In the genomic region with DNA sequence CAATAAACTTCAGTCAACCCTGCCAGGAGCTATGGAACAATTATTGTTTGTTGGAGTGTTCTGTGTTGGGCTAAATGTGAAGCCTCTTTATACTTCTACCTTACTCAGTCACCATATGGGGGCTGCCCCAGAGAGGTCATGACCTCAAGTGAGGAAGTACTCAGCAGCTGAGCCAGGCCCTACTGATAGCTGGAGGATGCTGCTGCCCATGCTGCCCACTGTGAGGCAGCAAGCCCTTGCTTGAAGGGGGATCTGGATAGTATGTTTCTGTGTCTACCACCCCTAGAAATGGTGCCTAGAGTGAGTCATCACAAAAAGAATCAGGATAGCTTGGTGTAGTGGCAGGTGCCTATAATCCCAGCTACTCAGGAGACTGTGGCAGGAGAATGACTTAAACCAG, we compare ENCODE assay signal across 13 cellular contexts. TPM values are rescaled to one million over a fixed set of nuclear protein-coding genes. Genes with fewer than 3 reads are reported as not detected.
A peak's percentile ranks its signal among the peaks of the same experiment; 100 is the strongest.
DNase-seq lines count a peak whose midpoint lies in the region; ATAC-seq and TF ChIP-seq lines count a peak whose summit lies in the region.
"Had no signal": no experiment of that assay in that cellular context is flagged by ENCODE, and none has a peak within 500 bp of the region (broad histone marks: within the 10 kb centered on the region; RNA-seq: fewer than 3 reads in every experiment).

No MANE protein-coding gene starts in this region.

- H2AK5ac ChIP-seq in H9 (ENCODE audit: insufficient read length, low read length): no peak overlapping the region

- H2BK5ac ChIP-seq in H9 (ENCODE audit: insufficient read length, low read length): no peak overlapping the region

- H2BK20ac ChIP-seq in H9 (ENCODE audit: low read depth, low read length, poor library complexity, severe bottlenecking): no peak overlapping the region

- H2BK12ac ChIP-seq in H9 (ENCODE audit: insufficient read length, low read depth, low read length): no peak overlapping the region

- H3K18ac ChIP-seq in H9 (ENCODE audit: insufficient read length, low read depth, low read length): no peak overlapping the region

- peak; percentile 61 for ATAC-seq in stimulated activated effector memory CD8-positive, alpha-beta T cell treated with anti-CD3 and anti-CD28 coated beads, Interleukin-12 subunit alpha, Interleukin-12 subunit beta, amount 100 ng/mL, for 72 hours
- no peak for ATAC-seq in SK-N-SH treated with all-trans-retinoic acid at 6 μM for 48 hours
- ATAC-seq in heart left ventricle: no peak

- H4K91ac ChIP-seq in H9 (ENCODE audit: insufficient read length, low read depth, low read length): no peak overlapping the region

- no peak overlapping the region for H3K9ac ChIP-seq in H9 (ENCODE audit: extremely low read depth, insufficient read length, low read length)

- no peak overlapping the region for H3K4ac ChIP-seq in H9 (ENCODE audit: low read depth, low read length)

- no peak overlapping the region for H4K5ac ChIP-seq in H9 (ENCODE audit: insufficient read length, low read depth, low read length)

- H3K79me2 ChIP-seq in H9 (ENCODE audit: insufficient read depth, low read length): peaks cover 4% of the 10 kb centered on the region; the same call in 1 of the 2 replicates

- H3K36me3 ChIP-seq in heart left ventricle: no peaks in the 10 kb centered on the region

- no peak overlapping the region for H3K27ac ChIP-seq in H9 (ENCODE audit: insufficient read length, low read depth, low read length)
- H3K27ac ChIP-seq in heart left ventricle: no peak overlapping the region

- no peaks in the 10 kb centered on the region for H3K79me1 ChIP-seq in H9 (ENCODE audit: insufficient read depth, low read depth, low read length, poor library complexity, severe bottlenecking)

- H3K27ac Mint-ChIP-seq in H9: 0 out of 7 replicates have a peak overlapping the region, but pooled peaks of 1 of the 3 experiments have one; percentile 23
- H3K27ac Mint-ChIP-seq in stimulated activated effector memory CD8-positive, alpha-beta T cell treated with anti-CD3 and anti-CD28 coated beads, Interleukin-12 subunit alpha, Interleukin-12 subunit beta, amount 100 ng/mL, for 72 hours: peak overlapping the region; percentile 78

- H3K14ac ChIP-seq in H9 (ENCODE audit: insufficient read depth, low read length): no peak overlapping the region

- H3K27me3 ChIP-seq in H9 (ENCODE audit: insufficient read depth, low read length) (no peaks in the 10 kb centered on the region), heart left ventricle (no peaks in the 10 kb centered on the region)

- no peaks in the 10 kb centered on the region for H3K4me1 ChIP-seq in H9 (ENCODE audit: insufficient read depth, low read length)
- peaks cover 0 to 25% (median 5%) of the 10 kb centered on the region in 12 donors for H3K4me1 ChIP-seq in heart left ventricle

- H3K23me2 ChIP-seq in H9 (ENCODE audit: insufficient read length, low read depth, low read length, poor library complexity, severe bottlenecking): peaks cover under 1% of the 10 kb centered on the region

- peaks cover 1% of the 10 kb centered on the region; the same call in 1 of the 2 replicates for H3K27me3 Mint-ChIP-seq in H9 (ENCODE audit: low read depth)

- H3K56ac ChIP-seq in H9 (ENCODE audit: insufficient read length, low read depth, low read length): no peak overlapping the region

- peaks cover 39 to 41% of the 10 kb centered on the region in 2 experiments for H3K4me1 Mint-ChIP-seq in H9
- peaks cover 12% of the 10 kb centered on the region for H3K4me1 Mint-ChIP-seq in stimulated activated effector memory CD8-positive, alpha-beta T cell treated with anti-CD3 and anti-CD28 coated beads, Interleukin-12 subunit alpha, Interleukin-12 subunit beta, amount 100 ng/mL, for 72 hours

- H2BK15ac ChIP-seq in H9 (ENCODE audit: low read depth, low read length): no peak overlapping the region

- H3K4me3 Mint-ChIP-seq in H9: no peak overlapping the region; a peak in 2 of 5 replicates
- H3K4me3 Mint-ChIP-seq in stimulated activated effector memory CD8-positive, alpha-beta T cell treated with anti-CD3 and anti-CD28 coated beads, Interleukin-12 subunit alpha, Interleukin-12 subunit beta, amount 100 ng/mL, for 72 hours: no peak overlapping the region

- H2BK120ac ChIP-seq in H9 (ENCODE audit: low read depth, low read length, poor library complexity, severe bottlenecking): no peak overlapping the region

- no peak overlapping the region for H3K23ac ChIP-seq in H9 (ENCODE audit: insufficient read length, low read depth, low read length)

- H3T11ph ChIP-seq in H9 (ENCODE audit: low read length): no peak overlapping the region

- H3K4me3 ChIP-seq in NB4 (ENCODE audit: low read depth, low read length) (no peak overlapping the region), heart left ventricle (no peak overlapping the region)

- TF ChIP-seq CTCF in H9 (conservative IDR thresholded peaks at IDR 0.05): 0 out of 3 replicates have a peak, but pooled peaks have one; percentile 10
- TF ChIP-seq CTCF in NB4 (IDR thresholded peaks at IDR 0.05; ENCODE audit: low read depth, low read length): no peak
- TF ChIP-seq CTCF in heart left ventricle (IDR thresholded peaks at IDR 0.05): no peak

- no peaks in the 10 kb centered on the region for H3K9me3 Mint-ChIP-seq in H9
- H3K9me3 Mint-ChIP-seq in stimulated activated effector memory CD8-positive, alpha-beta T cell treated with anti-CD3 and anti-CD28 coated beads, Interleukin-12 subunit alpha, Interleukin-12 subunit beta, amount 100 ng/mL, for 72 hours: no peaks in the 10 kb centered on the region

- no peaks in the 10 kb centered on the region for H4K20me1 ChIP-seq in H9 (ENCODE audit: control insufficient read depth, insufficient read depth, insufficient read length)

- H3K36me3 Mint-ChIP-seq in H9 (ENCODE audit: insufficient read depth in 1 of 3, low read depth in 3 of 3): peaks cover 5 to 6% (median 6%) of the 10 kb centered on the region in 3 experiments
- peaks cover 23% of the 10 kb centered on the region for H3K36me3 Mint-ChIP-seq in stimulated activated effector memory CD8-positive, alpha-beta T cell treated with anti-CD3 and anti-CD28 coated beads, Interleukin-12 subunit alpha, Interleukin-12 subunit beta, amount 100 ng/mL, for 72 hours

- H4K8ac ChIP-seq in H9 (replicated peaks; ENCODE audit: insufficient read length, low read depth, low read length): no peak overlapping the region

- TF ChIP-seq POLR2A in NB4 (IDR thresholded peaks at IDR 0.05; ENCODE audit: extremely low read depth, insufficient read length) (no peak), heart left ventricle (IDR thresholded peaks at IDR 0.05) (no peak)

- peak; percentile 53 for DNase-seq in activated CD8-positive, alpha-beta memory T cell treated with anti-CD3 and anti-CD28 coated beads for 24 hours
- no peak for DNase-seq in activated CD8-positive, alpha-beta memory T cell treated with anti-CD3 and anti-CD28 coated beads, Interleukin-2, amount 50 U/mL, for 4 hours
- DNase-seq in H9 (no peak), NB4 (ENCODE audit: low read depth) (peak; percentile 59), heart left ventricle (no peak)
- DNase-seq in stimulated activated effector memory CD8-positive, alpha-beta T cell treated with anti-CD3 and anti-CD28 coated beads, Interleukin-12 subunit alpha, Interleukin-12 subunit beta, amount 100 ng/mL, for 72 hours (ENCODE audit: low spot score in 2 of 2): no peak
- DNase-seq in activated CD4-positive, CD25-positive, alpha-beta regulatory T cell (lab: John Stamatoyannopoulos, UW): no peak
- DNase-seq: activated CD8-positive, alpha-beta memory T cell treated with anti-CD3 and anti-CD28 coated beads, Interleukin-2, amount 50 U/mL, for 48 hours; foreskin melanocyte; GOT3; NCI-H2107; SHP77 had no signal

- intact Hi-C loops in heart left ventricle (cut with DNase I): loop anchor here in 4 of 10 donors (10.0 kb wide), 2 partner anchors 534 to 844 kb away; no protein-coding TSS in a partner anchor

- H2AFZ ChIP-seq in H9 (ENCODE audit: low read length): no peak overlapping the region

- no peak overlapping the region for H3K4me2 ChIP-seq in H9 (ENCODE audit: insufficient read depth, insufficient read length, low read length)

- H3K9me3 ChIP-seq in H9 (ENCODE audit: control insufficient read depth, low read depth, low read length) (no peaks in the 10 kb centered on the region), heart left ventricle (no peaks in the 10 kb centered on the region)

TF ChIP-seq in SK-N-SH treated with all-trans-retinoic acid at 6 μM for 48 hours, 23 proteins besides CTCF, POLR2A, EP300 and RAD21:
- no peak for TF ChIP-seq RARB (CRISPR knock-in tag; IDR thresholded peaks at IDR 0.05)
- no peak for TF ChIP-seq ZNF70 (CRISPR knock-in tag; IDR thresholded peaks at IDR 0.05)
- no peak for TF ChIP-seq SNAI2 (CRISPR knock-in tag; IDR thresholded peaks at IDR 0.05)
- no peak for TF ChIP-seq TOX (CRISPR knock-in tag; IDR thresholded peaks at IDR 0.05; ENCODE audit: borderline replicate concordance)
- TF ChIP-seq, protein P1, sequence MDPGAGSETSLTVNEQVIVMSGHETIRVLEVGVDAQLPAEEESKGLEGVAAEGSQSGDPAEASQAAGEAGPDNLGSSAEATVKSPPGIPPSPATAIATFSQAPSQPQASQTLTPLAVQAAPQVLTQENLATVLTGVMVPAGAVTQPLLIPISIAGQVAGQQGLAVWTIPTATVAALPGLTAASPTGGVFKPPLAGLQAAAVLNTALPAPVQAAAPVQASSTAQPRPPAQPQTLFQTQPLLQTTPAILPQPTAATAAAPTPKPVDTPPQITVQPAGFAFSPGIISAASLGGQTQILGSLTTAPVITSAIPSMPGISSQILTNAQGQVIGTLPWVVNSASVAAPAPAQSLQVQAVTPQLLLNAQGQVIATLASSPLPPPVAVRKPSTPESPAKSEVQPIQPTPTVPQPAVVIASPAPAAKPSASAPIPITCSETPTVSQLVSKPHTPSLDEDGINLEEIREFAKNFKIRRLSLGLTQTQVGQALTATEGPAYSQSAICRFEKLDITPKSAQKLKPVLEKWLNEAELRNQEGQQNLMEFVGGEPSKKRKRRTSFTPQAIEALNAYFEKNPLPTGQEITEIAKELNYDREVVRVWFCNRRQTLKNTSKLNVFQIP (CRISPR knock-in tag; IDR thresholded peaks at IDR 0.05; ENCODE audit: borderline replicate concordance, low read depth): no peak
- TF ChIP-seq BACH2 (CRISPR knock-in tag; IDR thresholded peaks at IDR 0.05; ENCODE audit: borderline replicate concordance): no peak
- TF ChIP-seq ESRRG (CRISPR knock-in tag; IDR thresholded peaks at IDR 0.05): no peak

RNA-seq across cellular contexts. Expression of a gene that starts 4.5 kb away (rescaled TPM):
- total RNA-seq in H9 (2021) (1,904 and 1,919 TPM in 2 replicates), heart left ventricle (1,000 to 10,000 TPM in 2 of 9 donors, 100 to 1,000 TPM in 7; 673 to 1,075 (median 848) TPM)
- 1,000 to 10,000 TPM; 2,429 to 2,669 TPM for polyA plus RNA-seq in heart left ventricle

RNA-seq across cellular contexts. Expression of a gene that starts 14.0 kb away (rescaled TPM):
- total RNA-seq in H9 (2021) (14.8 and 15.8 TPM in 2 replicates), heart left ventricle (10 to 100 TPM in 5 of 9 donors, 1 to 10 TPM in 4; 8.6 to 12.9 (median 10.4) TPM)
- polyA plus RNA-seq in heart left ventricle: 1 to 10 TPM; 4.6 to 6.0 TPM

RNA-seq across cellular contexts. Expression of a gene that starts 33.4 kb away (rescaled TPM):
- total RNA-seq in H9 (2021) (12.4 and 13.9 TPM in 2 replicates), heart left ventricle (10 to 100 TPM in 3 of 9 donors, 1 to 10 TPM in 6; 5.1 to 12.3 (median 6.9) TPM)
- polyA plus RNA-seq in heart left ventricle: 1 to 10 TPM; 1.9 to 3.3 TPM

Comparison
In these comparisons a context has a peak if more than half of its experiments do, and no peak if none do; other contexts are left out.
1. DNase-seq: peak in activated CD8-positive, alpha-beta memory T cell treated with anti-CD3 and anti-CD28 coated beads for 24 hours (single experiment) and NB4 (single experiment); none in activated CD8-positive, alpha-beta memory T cell treated with anti-CD3 and anti-CD28 coated beads, Interleukin-2, amount 50 U/mL, for 4 hours (single experiment), H9 (single experiment), stimulated activated effector memory CD8-positive, alpha-beta T cell treated with anti-CD3 and anti-CD28 coated beads, Interleukin-12 subunit alpha, Interleukin-12 subunit beta, amount 100 ng/mL, for 72 hours (0 of 2), activated CD4-positive, CD25-positive, alpha-beta regulatory T cell (0 of 4) and heart left ventricle (0 of 5).